Comparison of ENCODE assay signal across 12 cellular contexts in the genomic region with DNA sequence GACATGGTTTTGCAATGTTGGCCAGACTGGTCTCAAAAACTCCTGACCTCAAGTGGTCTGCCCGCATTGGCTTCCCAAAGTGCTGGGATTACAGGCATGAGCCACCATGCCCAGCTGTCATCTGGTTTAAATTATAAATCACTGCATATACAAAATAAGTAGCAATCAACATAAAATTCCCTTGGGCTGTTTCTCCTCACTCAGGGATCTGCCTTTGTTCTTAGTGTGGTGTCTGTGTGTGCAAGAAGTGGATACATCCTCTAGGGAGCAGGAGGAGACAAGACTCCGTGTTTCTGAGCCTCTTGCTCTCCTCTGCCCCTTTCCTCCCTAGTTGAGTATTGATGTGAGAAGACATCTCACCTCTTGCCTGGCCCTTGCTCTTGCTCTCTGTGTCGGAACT.
DNase-seq lines count a peak whose midpoint lies in the region; ATAC-seq, FAIRE-seq and TF ChIP-seq lines count a peak whose summit lies in the region.
"Had no signal": no experiment of that assay in that cellular context is flagged by ENCODE, and none has a peak within 500 bp of the region (broad histone marks: within the 10 kb centered on the region; RNA-seq: fewer than 3 reads in every experiment).

No MANE protein-coding gene starts in this region.

- H3K27ac Mint-ChIP-seq in effector memory CD8-positive, alpha-beta T cell = no peak overlapping the region
- H3K27ac Mint-ChIP-seq: T-cell had no signal

- no peaks in the 10 kb centered on the region for H3K36me3 ChIP-seq in bronchial epithelial cell (ENCODE audit: control insufficient read depth, insufficient read depth, low read length)
- H3K36me3 ChIP-seq in mesodermal cell (ENCODE audit: control insufficient read depth, insufficient read depth, low read length) = no peaks in the 10 kb centered on the region

- peaks cover 0 to 1% of the 10 kb centered on the region in 2 donors for H3K9me3 Mint-ChIP-seq in effector memory CD8-positive, alpha-beta T cell
- H3K9me3 Mint-ChIP-seq: T-cell had no signal

- no peak for ATAC-seq in effector memory CD8-positive, alpha-beta T cell (replicated peaks)
- ATAC-seq: T-cell had no signal

- peak; percentile 79 for FAIRE-seq in bronchial epithelial cell (lab: Jason Lieb, UNC)
- FAIRE-seq: A204.1, GM19239, small intestine had no signal

- H3K27me3 Mint-ChIP-seq in effector memory CD8-positive, alpha-beta T cell = peaks cover 0 to 11% of the 10 kb centered on the region in 2 donors

- TF ChIP-seq CTCF in bronchial epithelial cell (IDR thresholded peaks at IDR 0.05; ENCODE audit: insufficient read depth, low read length, severe bottlenecking) = peak; percentile 51

- H3K36me3 Mint-ChIP-seq in effector memory CD8-positive, alpha-beta T cell (ENCODE audit: insufficient read depth) = no peaks in the 10 kb centered on the region
- H3K36me3 Mint-ChIP-seq: T-cell had no signal

- H3K4me3 ChIP-seq in bronchial epithelial cell (ENCODE audit: low read depth, low read length) = no peak overlapping the region
- no peak overlapping the region for H3K4me3 ChIP-seq in mesodermal cell (ENCODE audit: extremely low read depth, insufficient read depth, low read length, poor library complexity, severe bottlenecking)

- WGBS in mesodermal cell (ENCODE audit: insufficient coverage in 2 of 2), 2 experiments = 100% methylated on average over 1 of the region's 3 CpGs; no CpG with 5 or more reads in 1 of the 2 experiments

- H3K27ac ChIP-seq in mesodermal cell (ENCODE audit: low read depth, low read length, severe bottlenecking) = peak overlapping the region; percentile 10

- no peaks in the 10 kb centered on the region for H3K27me3 ChIP-seq in bronchial epithelial cell (ENCODE audit: control insufficient read depth, insufficient read depth, low read length)

- peaks cover 10 to 12% of the 10 kb centered on the region in 2 donors for H3K4me1 Mint-ChIP-seq in effector memory CD8-positive, alpha-beta T cell (ENCODE audit: low read depth in 2 of 2)

- H3K4me3 Mint-ChIP-seq in effector memory CD8-positive, alpha-beta T cell = no peak overlapping the region
- H3K4me3 Mint-ChIP-seq: T-cell had no signal

- H3K9me3 ChIP-seq in mesodermal cell (ENCODE audit: control insufficient read depth, low read length) = no peaks in the 10 kb centered on the region

- peaks cover 18% of the 10 kb centered on the region for H3K4me1 ChIP-seq in mesodermal cell (ENCODE audit: control insufficient read depth, insufficient read depth, low read length, poor library complexity, severe bottlenecking)

- DNase-seq in NCI-H2227 (lab: John Stamatoyannopoulos, UW; ENCODE audit: unreplicated experiment) = peak; percentile 0
- DNase-seq in NCI-H2227 treated with DMSO at 0.1 percent for 48 hours (lab: John Stamatoyannopoulos, UW) = no peak
- peak; percentile 13 to 53 for DNase-seq in NCI-H524 (lab: John Stamatoyannopoulos, UW)
- peak; percentile 54 for DNase-seq in bronchial epithelial cell (ENCODE audit: low read depth)
- no peak for DNase-seq in foreskin melanocyte
- DNase-seq in effector memory CD8-positive, alpha-beta T cell = no peak
- DNase-seq in GM19240 (ENCODE audit: insufficient read length, low spot score) = no peak
- DNase-seq: small intestine, T-cell had no signal

Comparison
In these comparisons a context has a peak if more than half of its experiments do, and no peak if none do; other contexts are left out.
1. DNase-seq: peak in NCI-H2227 (single experiment), NCI-H524 (2 of 2) and bronchial epithelial cell (single experiment); none in NCI-H2227 treated with DMSO at 0.1 percent for 48 hours (single experiment), foreskin melanocyte (single experiment), effector memory CD8-positive, alpha-beta T cell (0 of 3) and GM19240 (single experiment).